1 cellular context compared by ENCODE assay signal in the genomic region with DNA sequence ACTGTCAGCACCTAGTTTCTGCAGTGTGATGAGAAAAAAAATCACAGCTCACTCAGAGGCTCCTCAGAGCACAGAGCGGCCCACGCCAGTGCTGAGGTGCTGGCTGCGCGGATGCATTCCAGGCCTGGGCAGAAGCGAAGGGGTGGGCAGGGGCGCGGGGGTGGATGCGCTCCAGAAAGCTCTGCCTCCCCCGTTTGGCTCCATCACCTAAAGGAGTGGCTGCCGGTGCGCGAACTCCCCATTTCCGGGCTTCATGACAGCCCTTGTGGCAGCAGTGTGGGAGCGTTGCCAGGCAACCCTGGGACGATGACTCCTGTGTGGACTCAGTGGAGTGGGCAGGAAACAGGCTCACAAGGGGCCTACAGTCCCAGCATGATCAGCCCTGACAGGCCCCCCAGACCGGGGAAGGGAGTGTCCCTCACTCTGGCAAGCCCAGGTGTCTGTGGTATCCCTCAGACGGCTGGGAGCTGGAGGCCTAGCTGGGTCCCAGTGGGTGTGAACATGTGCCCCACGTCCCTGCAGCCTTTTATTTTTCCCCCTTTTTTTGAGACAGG.
TF ChIP-seq lines count a peak whose summit lies in the region.

No MANE protein-coding gene starts in this region.

TF ChIP-seq in IMR-90, 13 proteins besides CTCF, POLR2A, EP300 and RAD21:
- TF ChIP-seq CEBPB (IDR thresholded peaks at IDR 0.05; ENCODE audit: low read depth, low read length) (no peak), MAFK (IDR thresholded peaks at IDR 0.05; ENCODE audit: low read depth, low read length) (no peak), RFX5 (IDR thresholded peaks at IDR 0.05; ENCODE audit: low read depth, low read length) (no peak), SMC3 (IDR thresholded peaks at IDR 0.05; ENCODE audit: low read depth, low read length) (no peak), MXI1 (IDR thresholded peaks at IDR 0.05; ENCODE audit: borderline replicate concordance, low read depth, low read length) (no peak), CHD1 (IDR thresholded peaks at IDR 0.05; ENCODE audit: low read depth, low read length) (no peak), MAZ (IDR thresholded peaks at IDR 0.05; ENCODE audit: borderline replicate concordance, low read depth, low read length) (no peak), FOS (IDR thresholded peaks at IDR 0.05; ENCODE audit: low read depth, low read length) (no peak), NFE2L2 (IDR thresholded peaks at IDR 0.05; ENCODE audit: low read depth, low read length) (no peak), RCOR1 (IDR thresholded peaks at IDR 0.05; ENCODE audit: insufficient replicate concordance, low read length) (no peak), BHLHE40 (IDR thresholded peaks at IDR 0.05; ENCODE audit: low read depth, low read length) (no peak)
- TF ChIP-seq, protein P1, sequence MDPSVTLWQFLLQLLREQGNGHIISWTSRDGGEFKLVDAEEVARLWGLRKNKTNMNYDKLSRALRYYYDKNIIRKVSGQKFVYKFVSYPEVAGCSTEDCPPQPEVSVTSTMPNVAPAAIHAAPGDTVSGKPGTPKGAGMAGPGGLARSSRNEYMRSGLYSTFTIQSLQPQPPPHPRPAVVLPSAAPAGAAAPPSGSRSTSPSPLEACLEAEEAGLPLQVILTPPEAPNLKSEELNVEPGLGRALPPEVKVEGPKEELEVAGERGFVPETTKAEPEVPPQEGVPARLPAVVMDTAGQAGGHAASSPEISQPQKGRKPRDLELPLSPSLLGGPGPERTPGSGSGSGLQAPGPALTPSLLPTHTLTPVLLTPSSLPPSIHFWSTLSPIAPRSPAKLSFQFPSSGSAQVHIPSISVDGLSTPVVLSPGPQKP (IDR thresholded peaks at IDR 0.05; ENCODE audit: borderline replicate concordance, low read depth, low read length) = no peak
- TF ChIP-seq, protein P2, sequence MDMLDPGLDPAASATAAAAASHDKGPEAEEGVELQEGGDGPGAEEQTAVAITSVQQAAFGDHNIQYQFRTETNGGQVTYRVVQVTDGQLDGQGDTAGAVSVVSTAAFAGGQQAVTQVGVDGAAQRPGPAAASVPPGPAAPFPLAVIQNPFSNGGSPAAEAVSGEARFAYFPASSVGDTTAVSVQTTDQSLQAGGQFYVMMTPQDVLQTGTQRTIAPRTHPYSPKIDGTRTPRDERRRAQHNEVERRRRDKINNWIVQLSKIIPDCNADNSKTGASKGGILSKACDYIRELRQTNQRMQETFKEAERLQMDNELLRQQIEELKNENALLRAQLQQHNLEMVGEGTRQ (IDR thresholded peaks at IDR 0.05; ENCODE audit: low read depth, low read length) = no peak
